Comparison of ENCODE assay signal across 17 cellular contexts in the genomic region with DNA sequence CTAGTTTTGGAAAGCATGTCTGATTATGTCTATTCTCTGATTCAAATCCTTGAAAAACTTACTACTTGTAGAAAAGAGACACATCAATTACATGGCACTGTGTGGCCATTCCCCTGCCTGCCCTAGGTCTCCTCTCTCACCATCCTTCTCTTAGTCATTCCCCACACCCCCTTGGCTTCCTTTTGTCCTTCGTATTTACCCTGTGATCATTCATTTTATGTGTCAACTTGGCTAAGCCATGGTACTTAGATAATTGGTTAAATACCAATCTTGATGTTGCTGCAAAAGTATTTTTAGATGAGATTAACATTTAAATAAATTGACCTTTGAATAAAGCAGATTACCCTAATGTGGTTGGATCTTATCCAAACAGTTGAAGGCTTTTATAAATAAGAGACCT.
A peak's percentile ranks its signal among the peaks of the same experiment; 100 is the strongest.
DNase-seq lines count a peak whose midpoint lies in the region; ATAC-seq and TF ChIP-seq lines count a peak whose summit lies in the region.
"Had no signal": no experiment of that assay in that cellular context is flagged by ENCODE, and none has a peak within 500 bp of the region (broad histone marks: within the 10 kb centered on the region; RNA-seq: fewer than 3 reads in every experiment).

No MANE protein-coding gene starts in this region.

- peaks cover 4% of the 10 kb centered on the region; the same call in 1 of the 2 replicates for H3K27me3 Mint-ChIP-seq in WTC11 (ENCODE audit: low read depth)
- H3K27me3 Mint-ChIP-seq: CD4-positive, alpha-beta T cell had no signal

- H3F3A ChIP-seq in SK-N-SH (replicated peaks; ENCODE audit: insufficient read depth): no peaks in the 10 kb centered on the region

- peaks cover 12% of the 10 kb centered on the region for H3K9me3 Mint-ChIP-seq in WTC11
- H3K9me3 Mint-ChIP-seq: HFFc6 had no signal

- TF ChIP-seq CTCF in SK-N-SH (IDR thresholded peaks at IDR 0.05): no peak
- TF ChIP-seq CTCF in WTC11 (IDR thresholded peaks at IDR 0.05): no peak

- H3K36me3 ChIP-seq in SK-N-SH (replicated peaks in 1 of 2; ENCODE audit: control insufficient read depth in 1 of 2, insufficient read depth in 2 of 2, low read length in 1 of 2): no peaks in the 10 kb centered on the region
- H3K36me3 ChIP-seq in effector memory CD4-positive, alpha-beta T cell (ENCODE audit: control insufficient read depth, insufficient read depth, low read length): no peaks in the 10 kb centered on the region

- no peak overlapping the region for H3K4me3 Mint-ChIP-seq in WTC11
- H3K4me3 Mint-ChIP-seq: CD4-positive, alpha-beta T cell; HFFc6 had no signal

- H3K27me3 ChIP-seq in SK-N-SH (ENCODE audit: insufficient read depth): no peaks in the 10 kb centered on the region
- H3K27me3 ChIP-seq in effector memory CD4-positive, alpha-beta T cell (replicated peaks; ENCODE audit: control insufficient read depth, insufficient read depth, low read length, poor library complexity, severe bottlenecking): no peaks in the 10 kb centered on the region

- no peak overlapping the region for H3K27ac ChIP-seq in SK-N-SH (ENCODE audit: low read depth in 2 of 2, low read length in 1 of 2)
- H3K27ac ChIP-seq in effector memory CD4-positive, alpha-beta T cell (ENCODE audit: insufficient read depth, low read length, poor library complexity, severe bottlenecking): no peak overlapping the region
- H3K27ac ChIP-seq: C4-2B had no signal

- ATAC-seq in SK-N-SH treated with all-trans-retinoic acid at 6 μM for 48 hours: no peak
- peak; percentile 36; the same call in 1 of the 2 replicates for ATAC-seq in WTC11
- ATAC-seq: GM12878, HCT116 had no signal

- no peaks in the 10 kb centered on the region for H4K20me1 ChIP-seq in SK-N-SH (ENCODE audit: insufficient read depth)

- no peak overlapping the region for H3K4me2 ChIP-seq in SK-N-SH

- H3K4me1 ChIP-seq in SK-N-SH (ENCODE audit: control insufficient read depth in 1 of 2, insufficient read depth in 2 of 2, low read depth in 1 of 2, low read length in 1 of 2): peaks cover 0 to under 1% of the 10 kb centered on the region in 2 experiments; a peak in 1 of 4 replicates
- H3K4me1 ChIP-seq in effector memory CD4-positive, alpha-beta T cell (ENCODE audit: control insufficient read depth, insufficient read depth, low read length, poor library complexity, severe bottlenecking): no peaks in the 10 kb centered on the region
- H3K4me1 ChIP-seq: Caco-2 had no signal

- no peaks in the 10 kb centered on the region for H3K79me2 ChIP-seq in SK-N-SH (ENCODE audit: insufficient read depth)

- no peak overlapping the region for H3K9ac ChIP-seq in SK-N-SH

- no peaks in the 10 kb centered on the region for H3K9me2 ChIP-seq in SK-N-SH

- no peak overlapping the region for H2AFZ ChIP-seq in SK-N-SH (ENCODE audit: low read depth)

- H3K4me1 Mint-ChIP-seq in WTC11: peaks cover 39% of the 10 kb centered on the region

- H3K9me3 ChIP-seq in SK-N-SH: no peaks in the 10 kb centered on the region
- H3K9me3 ChIP-seq in effector memory CD4-positive, alpha-beta T cell (ENCODE audit: control insufficient read depth, low read length): no peaks in the 10 kb centered on the region
- H3K9me3 ChIP-seq: Caco-2 had no signal

- no peak overlapping the region for H3K27ac Mint-ChIP-seq in WTC11
- H3K27ac Mint-ChIP-seq: CD4-positive, alpha-beta T cell; HFFc6 had no signal

- CTCF ChIA-PET in SK-N-SH (lab: Yijun Ruan, JAX) (no interaction called here), WTC11 (lab: Charles Lee) (no interaction called here)

- TF ChIP-seq RAD21 in SK-N-SH (IDR thresholded peaks at IDR 0.05; ENCODE audit: low read length): no peak

- peaks cover 6% of the 10 kb centered on the region for H3K36me3 Mint-ChIP-seq in WTC11

- TF ChIP-seq EP300 in SK-N-SH (IDR thresholded peaks at IDR 0.05; ENCODE audit: borderline replicate concordance in 1 of 2, low read depth in 1 of 2, low read length in 1 of 2): no peak

- DNase-seq in SK-N-SH (no peak), NCI-H82 treated with DMSO at 0.1 percent for 48 hours (lab: John Stamatoyannopoulos, UW; ENCODE audit: unreplicated experiment) (peak; percentile 71), WTC11 (ENCODE audit: low spot score) (no peak), HT-29 (ENCODE audit: low spot score) (no peak)
- DNase-seq in effector memory CD4-positive, alpha-beta T cell: no peak
- DNase-seq in activated CD4-positive, alpha-beta T cell treated with anti-CD3 and anti-CD28 coated beads for 1 hour: no peak
- DNase-seq: AML-193; Caco-2; CD4-positive, alpha-beta T cell; DMS79 treated with DMSO at 0.1 percent for 48 hours; GOT3; H7; HFFc6 had no signal

- POLR2A ChIA-PET in SK-N-SH (lab: Yijun Ruan, JAX) (no interaction called here), WTC11 (lab: Charles Lee) (no interaction called here)

- H3K4me3 ChIP-seq in SK-N-SH (ENCODE audit: low read depth in 2 of 2, low read length in 1 of 2): no peak overlapping the region
- H3K4me3 ChIP-seq in effector memory CD4-positive, alpha-beta T cell (ENCODE audit: insufficient read depth, low read depth, low read length, poor library complexity, severe bottlenecking): no peak overlapping the region
- H3K4me3 ChIP-seq: GM12878 had no signal

- 7% methylated on average over 1 of the region's 1 CpG for WGBS in SK-N-SH (ENCODE audit: low lambda C conversion rate)

TF ChIP-seq in SK-N-SH treated with all-trans-retinoic acid at 6 μM for 48 hours, 23 proteins besides CTCF, POLR2A, EP300 and RAD21:
- TF ChIP-seq ZFP3 (CRISPR knock-in tag; IDR thresholded peaks at IDR 0.05) (no peak), ISL1 (CRISPR knock-in tag; IDR thresholded peaks at IDR 0.05) (peak; percentile 86), ZC3H10 (CRISPR knock-in tag; IDR thresholded peaks at IDR 0.05) (peak; percentile 73; the same call in 1 of the 2 replicates)

TF ChIP-seq in SK-N-SH, 30 proteins besides CTCF, POLR2A, EP300 and RAD21:
- no peak for TF ChIP-seq SIN3A (IDR thresholded peaks at IDR 0.05; ENCODE audit: borderline replicate concordance, low read depth, low read length)
- TF ChIP-seq, protein P1, sequence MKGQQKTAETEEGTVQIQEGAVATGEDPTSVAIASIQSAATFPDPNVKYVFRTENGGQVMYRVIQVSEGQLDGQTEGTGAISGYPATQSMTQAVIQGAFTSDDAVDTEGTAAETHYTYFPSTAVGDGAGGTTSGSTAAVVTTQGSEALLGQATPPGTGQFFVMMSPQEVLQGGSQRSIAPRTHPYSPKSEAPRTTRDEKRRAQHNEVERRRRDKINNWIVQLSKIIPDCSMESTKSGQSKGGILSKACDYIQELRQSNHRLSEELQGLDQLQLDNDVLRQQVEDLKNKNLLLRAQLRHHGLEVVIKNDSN (IDR thresholded peaks at IDR 0.05; ENCODE audit: borderline replicate concordance, low read depth): no peak
- TF ChIP-seq FOSL2 (IDR thresholded peaks at IDR 0.05; ENCODE audit: borderline replicate concordance, low read depth): no peak
- TF ChIP-seq JUND (IDR thresholded peaks at IDR 0.05): no peak
- TF ChIP-seq MEF2A (IDR thresholded peaks at IDR 0.05; ENCODE audit: borderline replicate concordance, low read depth): no peak
- no peak for TF ChIP-seq NRF1 (IDR thresholded peaks at IDR 0.05; ENCODE audit: low read depth, low read length)
- no peak for TF ChIP-seq EZH2phosphoT487 (IDR thresholded peaks at IDR 0.05; ENCODE audit: borderline replicate concordance, low read depth)
- no peak for TF ChIP-seq TEAD4 (IDR thresholded peaks at IDR 0.05; ENCODE audit: borderline replicate concordance, insufficient read depth)
- no peak for TF ChIP-seq RXRA (IDR thresholded peaks at IDR 0.05; ENCODE audit: borderline replicate concordance, low read depth)
- TF ChIP-seq NFIC (IDR thresholded peaks at IDR 0.05; ENCODE audit: borderline replicate concordance): no peak

TF ChIP-seq in WTC11, 78 proteins besides CTCF, POLR2A, EP300 and RAD21:
- TF ChIP-seq, protein P2, sequence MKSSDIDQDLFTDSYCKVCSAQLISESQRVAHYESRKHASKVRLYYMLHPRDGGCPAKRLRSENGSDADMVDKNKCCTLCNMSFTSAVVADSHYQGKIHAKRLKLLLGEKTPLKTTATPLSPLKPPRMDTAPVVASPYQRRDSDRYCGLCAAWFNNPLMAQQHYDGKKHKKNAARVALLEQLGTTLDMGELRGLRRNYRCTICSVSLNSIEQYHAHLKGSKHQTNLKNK (CRISPR knock-in tag; IDR thresholded peaks at IDR 0.05): no peak
- TF ChIP-seq GRHL2 (CRISPR knock-in tag; IDR thresholded peaks at IDR 0.05; ENCODE audit: insufficient replicate concordance, severe bottlenecking) (no peak), NR3C1 (CRISPR knock-in tag; conservative IDR thresholded peaks at IDR 0.05; ENCODE audit: low read depth) (no peak), HMGA2 (CRISPR knock-in tag; IDR thresholded peaks at IDR 0.05) (no peak), SMAD3 (CRISPR knock-in tag; IDR thresholded peaks at IDR 0.05; ENCODE audit: borderline replicate concordance) (no peak), CREM (CRISPR knock-in tag; IDR thresholded peaks at IDR 0.05) (no peak), RELA (CRISPR knock-in tag; IDR thresholded peaks at IDR 0.05; ENCODE audit: borderline replicate concordance) (no peak)
- TF ChIP-seq, protein P3, sequence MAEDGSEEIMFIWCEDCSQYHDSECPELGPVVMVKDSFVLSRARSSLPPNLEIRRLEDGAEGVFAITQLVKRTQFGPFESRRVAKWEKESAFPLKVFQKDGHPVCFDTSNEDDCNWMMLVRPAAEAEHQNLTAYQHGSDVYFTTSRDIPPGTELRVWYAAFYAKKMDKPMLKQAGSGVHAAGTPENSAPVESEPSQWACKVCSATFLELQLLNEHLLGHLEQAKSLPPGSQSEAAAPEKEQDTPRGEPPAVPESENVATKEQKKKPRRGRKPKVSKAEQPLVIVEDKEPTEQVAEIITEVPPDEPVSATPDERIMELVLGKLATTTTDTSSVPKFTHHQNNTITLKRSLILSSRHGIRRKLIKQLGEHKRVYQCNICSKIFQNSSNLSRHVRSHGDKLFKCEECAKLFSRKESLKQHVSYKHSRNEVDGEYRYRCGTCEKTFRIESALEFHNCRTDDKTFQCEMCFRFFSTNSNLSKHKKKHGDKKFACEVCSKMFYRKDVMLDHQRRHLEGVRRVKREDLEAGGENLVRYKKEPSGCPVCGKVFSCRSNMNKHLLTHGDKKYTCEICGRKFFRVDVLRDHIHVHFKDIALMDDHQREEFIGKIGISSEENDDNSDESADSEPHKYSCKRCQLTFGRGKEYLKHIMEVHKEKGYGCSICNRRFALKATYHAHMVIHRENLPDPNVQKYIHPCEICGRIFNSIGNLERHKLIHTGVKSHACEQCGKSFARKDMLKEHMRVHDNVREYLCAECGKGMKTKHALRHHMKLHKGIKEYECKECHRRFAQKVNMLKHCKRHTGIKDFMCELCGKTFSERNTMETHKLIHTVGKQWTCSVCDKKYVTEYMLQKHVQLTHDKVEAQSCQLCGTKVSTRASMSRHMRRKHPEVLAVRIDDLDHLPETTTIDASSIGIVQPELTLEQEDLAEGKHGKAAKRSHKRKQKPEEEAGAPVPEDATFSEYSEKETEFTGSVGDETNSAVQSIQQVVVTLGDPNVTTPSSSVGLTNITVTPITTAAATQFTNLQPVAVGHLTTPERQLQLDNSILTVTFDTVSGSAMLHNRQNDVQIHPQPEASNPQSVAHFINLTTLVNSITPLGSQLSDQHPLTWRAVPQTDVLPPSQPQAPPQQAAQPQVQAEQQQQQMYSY (CRISPR knock-in tag; IDR thresholded peaks at IDR 0.05): no peak
